Comparison of ENCODE assay signal across 2 cellular contexts in the genomic region with DNA sequence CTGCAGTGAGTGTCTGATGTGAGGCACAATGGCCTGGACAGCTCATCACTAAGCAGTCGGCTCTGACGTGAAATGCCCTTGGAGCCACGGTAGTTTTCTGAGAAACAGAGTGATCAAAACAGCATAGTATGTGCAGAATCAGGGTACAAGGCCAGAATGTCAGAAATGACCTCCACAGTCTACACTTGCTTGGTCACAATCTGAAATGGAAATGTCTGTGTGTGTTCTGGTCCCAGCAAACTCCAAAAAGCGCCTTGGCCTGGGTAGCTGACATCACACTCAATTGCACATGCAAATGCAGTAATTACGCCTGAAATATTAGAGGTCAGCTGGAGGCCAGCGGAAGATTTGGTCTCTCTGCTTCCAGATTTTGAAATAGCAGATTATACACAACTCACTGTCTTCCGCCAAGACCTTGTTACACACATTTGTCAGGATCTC.
TF ChIP-seq lines count a peak whose summit lies in the region.

No MANE protein-coding gene starts in this region.

TF ChIP-seq in liver, 16 proteins besides CTCF, POLR2A, EP300 and RAD21:
- TF ChIP-seq GABPA (IDR thresholded peaks at IDR 0.05 in 1 of 2, conservative IDR thresholded peaks at IDR 0.05 in 1 of 2) (no peak), HNF4A (conservative IDR thresholded peaks at IDR 0.05) (no peak), NR2F2 (IDR thresholded peaks at IDR 0.05) (peak; percentile 67), RXRA (IDR thresholded peaks at IDR 0.05) (peak; percentile 65 to 68), JUND (IDR thresholded peaks at IDR 0.05) (no peak), SP1 (IDR thresholded peaks at IDR 0.05) (peak; percentile 56)
- TF ChIP-seq, protein P1, sequence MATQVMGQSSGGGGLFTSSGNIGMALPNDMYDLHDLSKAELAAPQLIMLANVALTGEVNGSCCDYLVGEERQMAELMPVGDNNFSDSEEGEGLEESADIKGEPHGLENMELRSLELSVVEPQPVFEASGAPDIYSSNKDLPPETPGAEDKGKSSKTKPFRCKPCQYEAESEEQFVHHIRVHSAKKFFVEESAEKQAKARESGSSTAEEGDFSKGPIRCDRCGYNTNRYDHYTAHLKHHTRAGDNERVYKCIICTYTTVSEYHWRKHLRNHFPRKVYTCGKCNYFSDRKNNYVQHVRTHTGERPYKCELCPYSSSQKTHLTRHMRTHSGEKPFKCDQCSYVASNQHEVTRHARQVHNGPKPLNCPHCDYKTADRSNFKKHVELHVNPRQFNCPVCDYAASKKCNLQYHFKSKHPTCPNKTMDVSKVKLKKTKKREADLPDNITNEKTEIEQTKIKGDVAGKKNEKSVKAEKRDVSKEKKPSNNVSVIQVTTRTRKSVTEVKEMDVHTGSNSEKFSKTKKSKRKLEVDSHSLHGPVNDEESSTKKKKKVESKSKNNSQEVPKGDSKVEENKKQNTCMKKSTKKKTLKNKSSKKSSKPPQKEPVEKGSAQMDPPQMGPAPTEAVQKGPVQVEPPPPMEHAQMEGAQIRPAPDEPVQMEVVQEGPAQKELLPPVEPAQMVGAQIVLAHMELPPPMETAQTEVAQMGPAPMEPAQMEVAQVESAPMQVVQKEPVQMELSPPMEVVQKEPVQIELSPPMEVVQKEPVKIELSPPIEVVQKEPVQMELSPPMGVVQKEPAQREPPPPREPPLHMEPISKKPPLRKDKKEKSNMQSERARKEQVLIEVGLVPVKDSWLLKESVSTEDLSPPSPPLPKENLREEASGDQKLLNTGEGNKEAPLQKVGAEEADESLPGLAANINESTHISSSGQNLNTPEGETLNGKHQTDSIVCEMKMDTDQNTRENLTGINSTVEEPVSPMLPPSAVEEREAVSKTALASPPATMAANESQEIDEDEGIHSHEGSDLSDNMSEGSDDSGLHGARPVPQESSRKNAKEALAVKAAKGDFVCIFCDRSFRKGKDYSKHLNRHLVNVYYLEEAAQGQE (IDR thresholded peaks at IDR 0.05), result no peak

TF ChIP-seq in HepG2, 621 proteins besides CTCF, POLR2A, EP300 and RAD21:
- TF ChIP-seq TSC22D2 (CRISPR knock-in tag; IDR thresholded peaks at IDR 0.05; ENCODE audit: borderline replicate concordance) (no peak), TCF12 (IDR thresholded peaks at IDR 0.05) (no peak), TCF12 (CRISPR knock-in tag; IDR thresholded peaks at IDR 0.05) (no peak), DNMT1 (CRISPR knock-in tag; IDR thresholded peaks at IDR 0.05) (no peak), CHD2 (IDR thresholded peaks at IDR 0.05; ENCODE audit: low read depth, low read length) (no peak), JUND (CRISPR knock-in tag; IDR thresholded peaks at IDR 0.05) (no peak), ZNF331 (CRISPR knock-in tag; IDR thresholded peaks at IDR 0.05) (no peak), CENPX (CRISPR knock-in tag; IDR thresholded peaks at IDR 0.05) (no peak), KLF13 (CRISPR knock-in tag; IDR thresholded peaks at IDR 0.05) (no peak)
- TF ChIP-seq, protein P2, sequence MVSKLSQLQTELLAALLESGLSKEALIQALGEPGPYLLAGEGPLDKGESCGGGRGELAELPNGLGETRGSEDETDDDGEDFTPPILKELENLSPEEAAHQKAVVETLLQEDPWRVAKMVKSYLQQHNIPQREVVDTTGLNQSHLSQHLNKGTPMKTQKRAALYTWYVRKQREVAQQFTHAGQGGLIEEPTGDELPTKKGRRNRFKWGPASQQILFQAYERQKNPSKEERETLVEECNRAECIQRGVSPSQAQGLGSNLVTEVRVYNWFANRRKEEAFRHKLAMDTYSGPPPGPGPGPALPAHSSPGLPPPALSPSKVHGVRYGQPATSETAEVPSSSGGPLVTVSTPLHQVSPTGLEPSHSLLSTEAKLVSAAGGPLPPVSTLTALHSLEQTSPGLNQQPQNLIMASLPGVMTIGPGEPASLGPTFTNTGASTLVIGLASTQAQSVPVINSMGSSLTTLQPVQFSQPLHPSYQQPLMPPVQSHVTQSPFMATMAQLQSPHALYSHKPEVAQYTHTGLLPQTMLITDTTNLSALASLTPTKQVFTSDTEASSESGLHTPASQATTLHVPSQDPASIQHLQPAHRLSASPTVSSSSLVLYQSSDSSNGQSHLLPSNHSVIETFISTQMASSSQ (IDR thresholded peaks at IDR 0.05; ENCODE audit: low read depth), result no peak
- TF ChIP-seq, protein P2 (CRISPR knock-in tag; IDR thresholded peaks at IDR 0.05; ENCODE audit: borderline replicate concordance), result no peak
